15 cellular contexts compared by ENCODE assay signal in genomic region chr4:40953253-40954118, GRCh38.
DNase-seq lines count a peak whose midpoint lies in the region; TF ChIP-seq lines count a peak whose summit lies in the region.
"Had no signal": no experiment of that assay in that cellular context is flagged by ENCODE, and none has a peak within 500 bp of the region (broad histone marks: within the 10 kb centered on the region; RNA-seq: fewer than 3 reads in every experiment).

No MANE protein-coding gene starts in this region.

- DNase-seq in SK-MEL-5 (ENCODE audit: low read depth, low spot score) = peak; percentile 11
- peak; percentile 58 for DNase-seq in fibroblast of mammary gland (ENCODE audit: low read depth)
- peak in 1 of 2 donors; percentile 74 for DNase-seq in tibial artery
- DNase-seq in hepatic stellate cell (ENCODE audit: low spot score) = no peak
- no peak for DNase-seq in activated CD8-positive, alpha-beta memory T cell treated with anti-CD3 and anti-CD28 coated beads for 24 hours
- no peak for DNase-seq in cortex of kidney (lab: John Stamatoyannopoulos, UW)
- DNase-seq in mesenteric fat pad (ENCODE audit: low spot score) = no peak
- DNase-seq: activated CD4-positive, alpha-beta T cell treated with anti-CD3 and anti-CD28 coated beads for 1 hour; activated naive CD4-positive, alpha-beta T cell; DND-41; NCI-H2171; SJCRH30 had no signal

- in situ Hi-C loops in SK-MEL-5 (cut with HindIII; ENCODE audit: low pct_unique_long_range_greater_than_20kb, low sequenced_read_pairs) = no loop called here

- H3K27me3 Mint-ChIP-seq in nephron (ENCODE audit: low read depth) = no peaks in the 10 kb centered on the region
- H3K27me3 Mint-ChIP-seq: progenitor cell of endocrine pancreas had no signal

- H3K9me3 Mint-ChIP-seq in nephron = no peaks in the 10 kb centered on the region

- no peaks in the 10 kb centered on the region for H3K27me3 ChIP-seq in tibial artery
- H3K27me3 ChIP-seq: SJCRH30 had no signal

- TF ChIP-seq CTCF in fibroblast of mammary gland (conservative IDR thresholded peaks at IDR 0.05; ENCODE audit: control insufficient read depth, insufficient read depth, low read depth, low read length) = no peak
- TF ChIP-seq CTCF in nephron (IDR thresholded peaks at IDR 0.05; ENCODE audit: unreplicated experiment in 3 of 3) = no peak
- no peak for TF ChIP-seq CTCF in tibial artery (IDR thresholded peaks at IDR 0.05)

- H3K27ac ChIP-seq in tibial artery = peak overlapping the region; percentile 76 to 85
- H3K27ac ChIP-seq: KMS-11, SJCRH30 had no signal

- peaks cover 0 to 92% (median 59%) of the 10 kb centered on the region in 4 donors for H3K4me1 ChIP-seq in tibial artery
- H3K4me1 ChIP-seq: SJCRH30 had no signal

- intact Hi-C loops in tibial artery (cut with DNase I; ENCODE audit: low total_unique reads) = no loop called here

- H3K27ac Mint-ChIP-seq in nephron = peak overlapping the region; percentile 94 to 100 (median 97)
- H3K27ac Mint-ChIP-seq: progenitor cell of endocrine pancreas had no signal

- peak overlapping the region in 1 of 3 experiments; percentile 30 for H3K4me3 Mint-ChIP-seq in nephron

- no peaks in the 10 kb centered on the region for H3K9me3 ChIP-seq in tibial artery
- H3K9me3 ChIP-seq: SJCRH30 had no signal

- H3K36me3 Mint-ChIP-seq in nephron (ENCODE audit: low read depth) = no peaks in the 10 kb centered on the region

- H3K4me1 Mint-ChIP-seq in nephron = peaks cover 21% of the 10 kb centered on the region

- H3K36me3 ChIP-seq in tibial artery = no peaks in the 10 kb centered on the region

- H3K4me3 ChIP-seq in fibroblast of mammary gland (ENCODE audit: control insufficient read depth, low read depth, low read length) = no peak overlapping the region
- H3K4me3 ChIP-seq in tibial artery = no peak overlapping the region
- H3K4me3 ChIP-seq: SJCRH30 had no signal

Comparison
In these comparisons a context has a peak if more than half of its experiments do, and no peak if none do; other contexts are left out.
1. DNase-seq: peak in SK-MEL-5 (single experiment) and fibroblast of mammary gland (single experiment); none in hepatic stellate cell (single experiment), activated CD8-positive, alpha-beta memory T cell treated with anti-CD3 and anti-CD28 coated beads for 24 hours (single experiment), cortex of kidney (single experiment) and mesenteric fat pad (single experiment).